ENCODE assay signal across 8 cellular contexts in the genomic region with DNA sequence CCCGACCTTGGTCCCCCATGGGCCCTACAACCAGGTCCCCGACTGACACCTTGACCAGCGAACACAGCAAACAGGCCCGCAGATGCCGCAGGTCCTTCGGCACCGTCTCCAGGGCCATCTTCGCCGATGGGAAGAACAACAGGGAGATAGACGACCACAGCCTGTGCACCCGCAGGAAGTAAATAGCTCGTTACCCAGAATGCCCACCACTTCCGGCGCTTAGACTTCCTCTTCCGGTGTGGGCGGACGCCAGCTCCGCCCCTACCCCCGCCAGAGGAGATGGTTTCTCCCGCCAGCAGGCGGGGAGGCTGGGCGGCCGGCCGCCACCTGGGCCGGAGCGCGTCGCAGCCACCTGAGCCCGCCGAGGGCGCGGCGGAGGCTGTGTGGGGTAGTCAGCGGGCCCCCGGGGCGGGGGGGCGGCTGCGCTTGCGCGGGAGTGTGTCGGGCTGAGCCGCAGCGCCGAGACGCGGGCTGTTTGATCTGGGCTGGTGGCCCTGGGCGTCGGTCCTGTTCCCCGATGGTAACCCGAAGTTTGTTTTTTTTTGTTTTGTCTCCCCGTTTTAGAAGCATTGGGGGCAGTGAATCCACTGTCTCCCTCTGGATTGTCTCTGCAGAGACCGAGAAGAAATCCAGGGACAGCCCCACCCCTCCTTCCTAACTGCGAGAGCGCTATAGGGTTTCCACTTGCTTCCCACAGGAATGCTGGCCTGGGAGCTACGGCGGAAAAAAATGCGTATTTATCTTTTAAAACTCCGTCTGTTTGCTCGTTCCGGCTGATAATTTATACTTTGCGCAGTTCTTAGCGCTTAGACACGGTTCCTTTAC. TPM values are rescaled to one million over a fixed set of nuclear protein-coding genes. Genes with fewer than 3 reads are reported as not detected.
DNase-seq lines count a peak whose midpoint lies in the region; ATAC-seq and TF ChIP-seq lines count a peak whose summit lies in the region.

A gene (minus strand): TSS at position 184 of the 825 bp plus-strand sequence. CDS start 66 bp downstream, at position 118.

- peaks cover 0 to 35% (median 17%) of the 10 kb centered on the region in 9 donors for H3K4me1 ChIP-seq in heart right ventricle
- peaks cover 9% of the 10 kb centered on the region for H3K4me1 ChIP-seq in upper lobe of right lung

- DNase-seq in NCI-H1436 treated with DMSO at 0.1 percent for 48 hours (lab: John Stamatoyannopoulos, UW) (peak; percentile 81), T-helper 1 cell (peak; percentile 85 to 95 (median 87)), amniotic stem cell (lab: John Stamatoyannopoulos, UW) (peak; percentile 80), heart right ventricle (peak; percentile 87 to 88), posterior vena cava (ENCODE audit: low spot score) (peak; percentile 97), upper lobe of right lung (peak; percentile 96)

- no peaks in the 10 kb centered on the region for H3K9me3 ChIP-seq in heart right ventricle
- no peaks in the 10 kb centered on the region for H3K9me3 ChIP-seq in upper lobe of right lung

- peak in 3 of 9 donors; percentile 8 to 30 (median 15) for TF ChIP-seq CTCF in heart right ventricle (IDR thresholded peaks at IDR 0.05)
- peak; percentile 6 for TF ChIP-seq CTCF in upper lobe of right lung (IDR thresholded peaks at IDR 0.05)

- H3K27me3 ChIP-seq in heart right ventricle: no peaks in the 10 kb centered on the region
- H3K27me3 ChIP-seq in upper lobe of right lung: no peaks in the 10 kb centered on the region

- intact Hi-C loops in heart right ventricle (cut with DNase I) (loop anchor here in 5 of 10 donors (1.0 to 10.0 kb wide), 6 partner anchors 65 to 283 kb away; a partner anchor contains a TSS), posterior vena cava (cut with DNase I) (no loop called here), upper lobe of right lung (cut with DNase I) (no loop called here)

- 1% methylated on average over 63 of the region's 63 CpGs for WGBS in heart right ventricle, 2 donors

- ATAC-seq in GM18498 (IDR thresholded peaks at IDR 0.05; ENCODE audit: unreplicated experiment) (peak; percentile 96), HG02870 (IDR thresholded peaks at IDR 0.05; ENCODE audit: unreplicated experiment) (peak; percentile 78), heart right ventricle (peak; percentile 97 to 98 (median 98)), upper lobe of right lung (peak; percentile 98)

- peak within 1 kb of the TSS; percentile 83 to 98 (median 94) for H3K27ac ChIP-seq in heart right ventricle
- peak within 1 kb of the TSS; percentile 97 for H3K27ac ChIP-seq in upper lobe of right lung

- peaks cover 0 to 39% (median 30%) of the 10 kb centered on the region in 9 donors for H3K36me3 ChIP-seq in heart right ventricle
- peaks cover 35% of the 10 kb centered on the region for H3K36me3 ChIP-seq in upper lobe of right lung

- peak within 1 kb of the TSS; percentile 73 to 96 (median 82) for H3K4me3 ChIP-seq in heart right ventricle
- peak within 1 kb of the TSS; percentile 95 for H3K4me3 ChIP-seq in upper lobe of right lung

RNA-seq across cellular contexts. Expression of the gene that starts here (rescaled TPM):
- total RNA-seq in heart right ventricle (10 to 100 TPM; 49.0 to 73.4 (median 59.8) TPM), posterior vena cava (10 to 100 TPM; 48.4 to 50.1 TPM), upper lobe of right lung (82.4 TPM)
- polyA plus RNA-seq in heart right ventricle: 10 to 100 TPM; 38.0 to 95.0 TPM

Comparison
In these comparisons a context has a peak if more than half of its experiments do, and no peak if none do; other contexts are left out.
1. Peak in every context shown above with its lines: DNase-seq, ATAC-seq, H3K4me3 ChIP-seq and H3K27ac ChIP-seq.